In genomic region chr2:222714361-222715256, GRCh38 we compare ENCODE assay signal across 1 cellular context.
TF ChIP-seq lines count a peak whose summit lies in the region.

No MANE protein-coding gene starts in this region.

TF ChIP-seq in liver, 16 proteins besides CTCF, POLR2A, EP300 and RAD21 (continued from another document):
- TF ChIP-seq REST (IDR thresholded peaks at IDR 0.05), result no peak
- TF ChIP-seq FOXA2 (IDR thresholded peaks at IDR 0.05), result no peak
- no peak for TF ChIP-seq GABPA (IDR thresholded peaks at IDR 0.05 in 1 of 2, conservative IDR thresholded peaks at IDR 0.05 in 1 of 2)
- no peak for TF ChIP-seq JUND (IDR thresholded peaks at IDR 0.05)
- TF ChIP-seq ATF3 (IDR thresholded peaks at IDR 0.05), result no peak
